ENCODE assay signal across 8 cellular contexts in the genomic region with DNA sequence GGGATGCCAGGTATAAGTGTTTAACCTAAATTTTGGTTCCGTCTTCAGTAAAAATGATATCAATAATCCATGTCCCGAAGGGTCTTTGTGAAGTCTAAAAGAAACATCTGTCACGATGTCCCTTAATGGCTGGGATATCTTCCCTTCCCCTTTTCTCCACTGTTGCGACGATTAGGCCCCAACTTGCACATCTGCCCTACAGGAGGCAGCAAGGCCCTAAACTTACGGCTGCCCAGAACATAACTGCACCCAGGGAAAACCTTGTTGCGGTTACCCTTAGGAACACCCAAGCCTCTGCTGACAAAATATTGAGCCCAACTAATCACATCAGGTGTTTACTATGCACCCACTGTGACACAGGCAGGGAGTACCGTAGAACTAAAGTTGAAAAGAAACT. TPM values are rescaled to one million over a fixed set of nuclear protein-coding genes. Genes with fewer than 3 reads are reported as not detected.
DNase-seq lines count a peak whose midpoint lies in the region; ATAC-seq and TF ChIP-seq lines count a peak whose summit lies in the region.

No MANE protein-coding gene starts in this region.

- DNase-seq in AG04450 (ENCODE audit: low read depth, low spot score), result no peak
- DNase-seq in NCI-H460 (ENCODE audit: extremely low read depth, low read depth), result peak; percentile 54
- peak; percentile 17 for DNase-seq in activated CD8-positive, alpha-beta memory T cell treated with anti-CD3 and anti-CD28 coated beads, Interleukin-2, amount 50 U/mL, for 4 hours
- DNase-seq in fibroblast of villous mesenchyme (ENCODE audit: low read depth), result peak; percentile 23
- DNase-seq in psoas muscle, result no peak

- TF ChIP-seq CTCF in AG04450 (IDR thresholded peaks at IDR 0.05; ENCODE audit: low read depth, low read length) (0 out of 2 replicates have a peak, but pooled peaks have one; percentile 5), fibroblast of villous mesenchyme (IDR thresholded peaks at IDR 0.05; ENCODE audit: insufficient read depth, low read depth, low read length) (no peak), psoas muscle (IDR thresholded peaks at IDR 0.05) (no peak)

- H3K27ac ChIP-seq in AG04450 (ENCODE audit: low read depth, low read length) (peak overlapping the region; percentile 62), psoas muscle (peak overlapping the region; percentile 98)

- H3K27me3 ChIP-seq in AG04450 (ENCODE audit: control insufficient read depth, insufficient read depth, low read length), result peaks cover 7% of the 10 kb centered on the region
- no peaks in the 10 kb centered on the region for H3K27me3 ChIP-seq in psoas muscle (ENCODE audit: insufficient read depth in 3 of 3, low read length in 2 of 3)

- POLR2A ChIA-PET in AG04450 (lab: Yijun Ruan, JAX), result no interaction called here

- peak overlapping the region; percentile 71 for H3K4me3 ChIP-seq in AG04450 (ENCODE audit: low read depth, low read length)
- peak overlapping the region; percentile 72 for H3K4me3 ChIP-seq in fibroblast of villous mesenchyme (ENCODE audit: low read depth, low read length)
- peak overlapping the region; percentile 86 for H3K4me3 ChIP-seq in psoas muscle

- ATAC-seq in GM18499 (IDR thresholded peaks at IDR 0.05; ENCODE audit: insufficient read depth, unreplicated experiment), result peak; percentile 0
- ATAC-seq in psoas muscle, result no peak
- ATAC-seq in HG03280 (IDR thresholded peaks at IDR 0.05; ENCODE audit: unreplicated experiment), result no peak
- no peak for ATAC-seq in GM18520 (IDR thresholded peaks at IDR 0.05; ENCODE audit: unreplicated experiment)

- CTCF ChIA-PET in AG04450 (lab: Charles Lee), result no interaction called here

- intact Hi-C loops in psoas muscle (cut with DNase I), result loop anchor here in 1 of 2 donors (5.0 kb wide), 1 partner anchor 91 kb away; no protein-coding TSS in a partner anchor

- no peaks in the 10 kb centered on the region for H3K36me3 ChIP-seq in psoas muscle (ENCODE audit: insufficient read depth in 1 of 2, low read depth in 1 of 2)

- WGBS in psoas muscle, 3 donors, result 39 to 54% (median 41%) methylated on average over 8 of the region's 8 CpGs

- peaks cover 29% of the 10 kb centered on the region for H3K4me1 ChIP-seq in psoas muscle

- H3K9me3 ChIP-seq in AG04450 (ENCODE audit: control insufficient read depth, insufficient read depth, low read length), result peaks cover 2% of the 10 kb centered on the region; the same call in 1 of the 2 replicates
- H3K9me3 ChIP-seq in psoas muscle, result no peaks in the 10 kb centered on the region

RNA-seq across cellular contexts. Expression of a gene that starts 1.2 kb away (rescaled TPM):
- 77.7 and 95.8 TPM in 2 replicates for polyA plus RNA-seq in AG04450 (2011; rRNA removed)
- 112 and 136 TPM in 2 replicates for polyA minus RNA-seq in AG04450 (2011; rRNA and poly(A)+ RNA removed)
- 220 and 226 TPM in 2 replicates for total RNA-seq in NCI-H460 (2014; rRNA removed; shearing (Covaris generic))
- polyA plus RNA-seq in NCI-H460 (2014; cell fraction: nucleus; rRNA removed), result 84.9 and 106 TPM in 2 replicates
- 33.2 and 36.3 TPM in 2 replicates for total RNA-seq in fibroblast of villous mesenchyme
- 10 to 100 TPM; 60.1 to 76.4 (median 63.8) TPM for total RNA-seq in psoas muscle
- polyA plus RNA-seq in psoas muscle, result 10 to 100 TPM; 28.3 to 59.1 (median 33.2) TPM

Comparison
In these comparisons a context has a peak if more than half of its experiments do, and no peak if none do; other contexts are left out.
1. DNase-seq: peak in NCI-H460 (single experiment), activated CD8-positive, alpha-beta memory T cell treated with anti-CD3 and anti-CD28 coated beads, Interleukin-2, amount 50 U/mL, for 4 hours (single experiment) and fibroblast of villous mesenchyme (single experiment); none in AG04450 (single experiment) and psoas muscle (0 of 2).
2. Peak in every context shown above with its lines, with median percentiles within 50 percentile points of each other: H3K4me3 ChIP-seq.